Comparison of ENCODE assay signal across 23 cellular contexts in the genomic region with DNA sequence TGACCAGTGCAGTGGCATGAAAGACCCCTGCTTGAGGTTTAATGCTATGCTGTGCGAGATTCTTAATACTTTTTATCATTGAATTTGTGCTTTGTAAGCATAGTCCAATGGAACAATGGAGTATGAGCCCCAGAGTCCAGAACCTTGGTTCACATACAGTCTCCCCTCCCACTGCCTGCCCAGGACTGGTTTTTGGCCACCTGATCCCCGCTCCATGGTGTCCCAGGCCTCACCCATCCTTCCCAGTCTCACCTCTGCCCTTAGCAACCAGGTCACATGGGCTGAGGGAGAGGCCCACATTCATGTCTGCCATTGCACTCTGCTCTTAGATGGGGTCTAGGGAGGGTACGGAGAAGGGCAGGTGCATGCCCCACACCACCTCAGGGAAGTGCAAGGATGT.
"Had no signal": no experiment of that assay in that cellular context is flagged by ENCODE, and none has a peak within 500 bp of the region (broad histone marks: within the 10 kb centered on the region; RNA-seq: fewer than 3 reads in every experiment).

No MANE protein-coding gene starts in this region.

- H3K27me3 ChIP-seq: hepatocyte, ovary, right lobe of liver, vagina had no signal

- H3K27ac ChIP-seq: epithelial cell of prostate, esophagus squamous epithelium, hepatocyte, ovary, prostate gland, right lobe of liver, vagina had no signal

- H3K27ac Mint-ChIP-seq: dendritic cell treated with granulocyte-macrophage colony-stimulating factor and Interleukin-4, amounts not matched to agents 40 ng/mL and 50 ng/mL, for 4 days; effector memory CD8-positive, alpha-beta T cell; naive B cell; stimulated activated naive B cell treated with anti-CD40 and anti-IgM and Interleukin-4, amounts not matched to agents 10 μg/mL and 1 μg/mL and 100 μg/mL, for 72 hours; type B pancreatic cell had no signal

- H3K4me1 ChIP-seq: esophagus squamous epithelium, prostate gland, vagina had no signal

- H3K36me3 ChIP-seq: esophagus squamous epithelium, ovary, prostate gland, right lobe of liver, vagina had no signal

- ATAC-seq: effector memory CD8-positive, alpha-beta T cell; left colon; left ventricle myocardium superior; right lobe of liver; stimulated activated naive B cell treated with anti-CD40 and anti-IgM and Interleukin-4, amounts not matched to agents 10 μg/mL and 1 μg/mL and 100 μg/mL, for 72 hours had no signal

- H3K4me1 Mint-ChIP-seq: naive B cell; neural crest cell; stimulated activated naive B cell treated with anti-CD40 and anti-IgM and Interleukin-4, amounts not matched to agents 10 μg/mL and 1 μg/mL and 100 μg/mL, for 72 hours had no signal

- H3K79me2 ChIP-seq: hepatocyte had no signal

- H2AFZ ChIP-seq: hepatocyte had no signal

- H3K4me2 ChIP-seq: hepatocyte had no signal

- DNase-seq: cerebellar nuclear complex; effector memory CD8-positive, alpha-beta T cell; esophagus squamous epithelium; foreskin fibroblast; head of caudate nucleus; left colon; left ventricle myocardium superior; mesendoderm; naive B cell; nucleus accumbens; ovary; right lobe of liver; stimulated activated CD4-positive, alpha-beta T cell treated with anti-CD3 and anti-CD28 coated beads, Interleukin-4, amount 100 ng/mL, for 1 hour; stimulated activated CD8-positive, alpha-beta memory T cell treated with anti-CD3 and anti-CD28 coated beads, Interleukin-4, amount 100 ng/mL, for 48 hours; stimulated activated naive B cell treated with anti-CD40 and anti-IgM and Interleukin-4, amounts not matched to agents 10 μg/mL and 1 μg/mL and 100 μg/mL, for 72 hours had no signal

- H3K4me3 ChIP-seq: esophagus squamous epithelium, hepatocyte, lung, ovary, prostate gland, right lobe of liver, vagina had no signal

- H3K9me3 Mint-ChIP-seq: dendritic cell treated with granulocyte-macrophage colony-stimulating factor and Interleukin-4, amounts not matched to agents 40 ng/mL and 50 ng/mL, for 4 days; effector memory CD8-positive, alpha-beta T cell; neural crest cell; stimulated activated naive B cell treated with anti-CD40 and anti-IgM and Interleukin-4, amounts not matched to agents 10 μg/mL and 1 μg/mL and 100 μg/mL, for 72 hours; type B pancreatic cell had no signal

- H3K9me3 ChIP-seq: esophagus squamous epithelium, ovary, prostate gland, right lobe of liver, vagina had no signal

- H3K4me3 Mint-ChIP-seq: dendritic cell treated with granulocyte-macrophage colony-stimulating factor and Interleukin-4, amounts not matched to agents 40 ng/mL and 50 ng/mL, for 4 days; effector memory CD8-positive, alpha-beta T cell; naive B cell; neural crest cell; stimulated activated naive B cell treated with anti-CD40 and anti-IgM and Interleukin-4, amounts not matched to agents 10 μg/mL and 1 μg/mL and 100 μg/mL, for 72 hours; type B pancreatic cell had no signal
